28 cellular contexts compared by ENCODE assay signal in the genomic region with DNA sequence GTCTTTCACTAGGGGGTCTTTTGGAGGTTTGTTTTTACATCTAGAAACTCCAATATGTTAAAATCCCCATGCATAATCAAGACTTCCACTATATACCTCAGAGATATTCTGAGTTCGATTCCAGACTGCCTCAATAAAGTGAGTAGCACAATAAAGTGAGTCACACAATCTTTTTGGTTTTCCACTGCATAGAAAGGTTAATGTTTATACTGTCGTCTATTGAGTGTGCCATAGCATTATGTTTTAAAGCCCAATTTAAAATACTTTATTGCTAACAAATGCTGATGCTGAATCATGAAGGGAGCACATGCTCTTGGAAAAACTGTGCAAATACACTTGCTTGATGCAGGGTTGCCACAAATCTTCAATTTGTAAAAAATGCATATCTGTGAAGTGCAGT.
"Had no signal": no experiment of that assay in that cellular context is flagged by ENCODE, and none has a peak within 500 bp of the region (broad histone marks: within the 10 kb centered on the region; RNA-seq: fewer than 3 reads in every experiment).

No MANE protein-coding gene starts in this region.

- H3K27me3 Mint-ChIP-seq: activated naive CD8-positive, alpha-beta T cell treated with anti-CD3 and anti-CD28 coated beads for 36 hours had no signal

- H3K36me3 Mint-ChIP-seq: activated naive CD4-positive, alpha-beta T cell treated with anti-CD3 and anti-CD28 coated beads, Interleukin-2, amount 50 U/mL, for 24 hours; activated naive CD8-positive, alpha-beta T cell treated with anti-CD3 and anti-CD28 coated beads for 36 hours had no signal

- DNase-seq: activated B cell treated with CpG ODN at 0.5 μM for 24 hours; activated CD4-positive, alpha-beta T cell treated with anti-CD3 and anti-CD28 coated beads for 48 hours; activated CD4-positive, alpha-beta T cell treated with anti-CD3 and anti-CD28 coated beads, Interleukin-2, amount 50 U/mL, for 1 hour; activated CD4-positive, alpha-beta T cell treated with anti-CD3 and anti-CD28 coated beads, Interleukin-2, amount 50 U/mL, for 48 hours; activated CD8-positive, alpha-beta memory T cell treated with anti-CD3 and anti-CD28 coated beads for 24 hours; activated CD8-positive, alpha-beta T cell treated with anti-CD3 and anti-CD28 coated beads for 36 hours; activated effector memory CD4-positive, alpha-beta T cell treated with Interleukin-2 at 50 U/mL for 16 hours; activated gamma-delta T cell treated with Interleukin-2 at 50 U/mL for 16 hours; activated naive CD4-positive, alpha-beta T cell treated with Interleukin-2 at 50 U/mL for 16 hours; activated naive CD8-positive, alpha-beta T cell treated with anti-CD3 and anti-CD28 coated beads for 36 hours; activated naive CD8-positive, alpha-beta T cell treated with anti-CD3 and anti-CD28 coated beads, Interleukin-2, amount 50 U/mL, for 24 hours; activated T-cell treated with anti-CD3 and anti-CD28 coated beads, Interleukin-2, amount 50 U/mL, for 1 hour; activated T-cell treated with anti-CD3 and anti-CD28 coated beads, Interleukin-2, amount 50 U/mL, for 48 hours; adrenal gland; amygdala; aorta; body of pancreas; caudate nucleus; effector CD8-positive, alpha-beta T cell; foreskin fibroblast; head of caudate nucleus; hippocampal formation; T-helper 9 cell; WERI-Rb-1 had no signal

- H3K4me1 Mint-ChIP-seq: activated B cell treated with CpG ODN at 0.5 μM for 24 hours; activated naive CD4-positive, alpha-beta T cell treated with anti-CD3 and anti-CD28 coated beads, Interleukin-2, amount 50 U/mL, for 24 hours; activated naive CD8-positive, alpha-beta T cell treated with anti-CD3 and anti-CD28 coated beads for 36 hours; activated naive CD8-positive, alpha-beta T cell treated with anti-CD3 and anti-CD28 coated beads, Interleukin-2, amount 50 U/mL, for 24 hours had no signal

- H3K9me3 ChIP-seq: adrenal gland, body of pancreas had no signal

- ATAC-seq: activated CD4-positive, CD25-positive, alpha-beta regulatory T cell treated with anti-CD3 and anti-CD28 coated beads, Interleukin-2, amount 50 U/mL, for 24 hours; activated CD8-positive, alpha-beta T cell treated with anti-CD3 and anti-CD28 coated beads for 36 hours; activated naive CD8-positive, alpha-beta T cell treated with anti-CD3 and anti-CD28 coated beads, Interleukin-2, amount 50 U/mL, for 24 hours; body of pancreas; esophagus mucosa had no signal

- H3K27me3 ChIP-seq: adrenal gland, body of pancreas had no signal

- H3K27ac ChIP-seq: adrenal gland, body of pancreas, WERI-Rb-1 had no signal

- H3K9me3 Mint-ChIP-seq: activated CD8-positive, alpha-beta T cell treated with anti-CD3 and anti-CD28 coated beads for 36 hours; activated naive CD8-positive, alpha-beta T cell treated with anti-CD3 and anti-CD28 coated beads for 36 hours had no signal

- H3K36me3 ChIP-seq: adrenal gland, WERI-Rb-1 had no signal

- H3K27ac Mint-ChIP-seq: activated B cell treated with CpG ODN at 0.5 μM for 24 hours; activated CD8-positive, alpha-beta T cell treated with anti-CD3 and anti-CD28 coated beads for 36 hours; activated naive CD4-positive, alpha-beta T cell treated with anti-CD3 and anti-CD28 coated beads, Interleukin-2, amount 50 U/mL, for 24 hours; activated naive CD8-positive, alpha-beta T cell treated with anti-CD3 and anti-CD28 coated beads for 36 hours; activated naive CD8-positive, alpha-beta T cell treated with anti-CD3 and anti-CD28 coated beads, Interleukin-2, amount 50 U/mL, for 24 hours; T-helper 1 cell treated with Interleukin-12 subunit alpha and Interleukin-12 subunit beta and Interleukin-4 antibody, amounts not matched to agents 30 μg/mL and 1 μg/mL, for 36 hours had no signal

- H3K4me3 ChIP-seq: adrenal gland, body of pancreas had no signal

- H3K4me3 Mint-ChIP-seq: activated B cell treated with CpG ODN at 0.5 μM for 24 hours; activated CD8-positive, alpha-beta T cell treated with anti-CD3 and anti-CD28 coated beads for 36 hours; activated naive CD4-positive, alpha-beta T cell treated with anti-CD3 and anti-CD28 coated beads, Interleukin-2, amount 50 U/mL, for 24 hours; activated naive CD8-positive, alpha-beta T cell treated with anti-CD3 and anti-CD28 coated beads for 36 hours; activated naive CD8-positive, alpha-beta T cell treated with anti-CD3 and anti-CD28 coated beads, Interleukin-2, amount 50 U/mL, for 24 hours; T-helper 1 cell treated with Interleukin-12 subunit alpha and Interleukin-12 subunit beta and Interleukin-4 antibody, amounts not matched to agents 30 μg/mL and 1 μg/mL, for 36 hours had no signal

- H3K4me1 ChIP-seq: adrenal gland, body of pancreas had no signal
